In genomic region chr2:52976132-52976949, GRCh38 we compare ENCODE assay signal across 8 cellular contexts.
A peak's percentile ranks its signal among the peaks of the same experiment; 100 is the strongest.
DNase-seq lines count a peak whose midpoint lies in the region; ATAC-seq and TF ChIP-seq lines count a peak whose summit lies in the region.

No MANE protein-coding gene starts in this region.

- WGBS in liver, result 50% methylated on average over 2 of the region's 2 CpGs

- ATAC-seq in HG03378 (IDR thresholded peaks at IDR 0.05; ENCODE audit: unreplicated experiment) (peak; percentile 58), HG03469 (IDR thresholded peaks at IDR 0.05; ENCODE audit: unreplicated experiment) (no peak)
- no peak for ATAC-seq in stimulated activated memory B cell treated with anti-CD40 and anti-IgM and Interleukin-4, amounts not matched to agents 10 μg/mL and 1 μg/mL and 100 μg/mL, for 72 hours

- H3K4me1 ChIP-seq in liver (ENCODE audit: control insufficient read depth in 4 of 4, insufficient read depth in 4 of 4, low read length in 3 of 4), result no peaks in the 10 kb centered on the region

- no peaks in the 10 kb centered on the region for H3K36me3 ChIP-seq in liver (ENCODE audit: control insufficient read depth in 4 of 4, insufficient read depth in 3 of 4, low read depth in 1 of 4, low read length in 3 of 4)

- TF ChIP-seq CTCF in GM12865 (IDR thresholded peaks at IDR 0.05; ENCODE audit: insufficient read depth, low read depth, low read length, missing control alignments) (peak; percentile 33), WI38 (IDR thresholded peaks at IDR 0.05; ENCODE audit: low read depth, low read length) (peak; percentile 21; the same call in 1 of the 2 replicates), liver (IDR thresholded peaks at IDR 0.05; ENCODE audit: low read depth, low read length, missing input control) (peak; percentile 40)

- no peak overlapping the region for H3K4me3 Mint-ChIP-seq in stimulated activated memory B cell treated with anti-CD40 and anti-IgM and Interleukin-4, amounts not matched to agents 10 μg/mL and 1 μg/mL and 100 μg/mL, for 72 hours

- H3K27ac ChIP-seq in liver (ENCODE audit: low read depth in 1 of 2, low read length in 2 of 2), result no peak overlapping the region

- H3K4me3 ChIP-seq in GM12865 (ENCODE audit: low read depth, low read length) (no peak overlapping the region), WI38 (ENCODE audit: low read depth, low read length) (no peak overlapping the region), liver (ENCODE audit: low read depth in 1 of 3, low read length in 3 of 3) (no peak overlapping the region)

- no peaks in the 10 kb centered on the region for H3K9me3 Mint-ChIP-seq in stimulated activated memory B cell treated with anti-CD40 and anti-IgM and Interleukin-4, amounts not matched to agents 10 μg/mL and 1 μg/mL and 100 μg/mL, for 72 hours

- H3K27me3 ChIP-seq in liver (ENCODE audit: control insufficient read depth in 4 of 4, insufficient read depth in 4 of 4, low read length in 3 of 4), result no peaks in the 10 kb centered on the region

- peak; percentile 74 to 77 for TF ChIP-seq RAD21 in liver (IDR thresholded peaks at IDR 0.05)

- H3K4me1 Mint-ChIP-seq in stimulated activated memory B cell treated with anti-CD40 and anti-IgM and Interleukin-4, amounts not matched to agents 10 μg/mL and 1 μg/mL and 100 μg/mL, for 72 hours, result no peaks in the 10 kb centered on the region

- peak; percentile 20 for DNase-seq in GM12865 (ENCODE audit: low read depth)
- DNase-seq in mesenteric fat pad (ENCODE audit: low spot score), result no peak
- DNase-seq in stimulated activated naive CD4-positive, alpha-beta T cell (lab: John Stamatoyannopoulos, UW), result no peak

- no peak overlapping the region for H3K9ac ChIP-seq in liver (ENCODE audit: low read depth in 1 of 2, low read length in 2 of 2)

- H3K27ac Mint-ChIP-seq in stimulated activated memory B cell treated with anti-CD40 and anti-IgM and Interleukin-4, amounts not matched to agents 10 μg/mL and 1 μg/mL and 100 μg/mL, for 72 hours, result no peak overlapping the region

- H3K9me3 ChIP-seq in liver (ENCODE audit: control insufficient read depth in 4 of 4, low read length in 3 of 4), result no peaks in the 10 kb centered on the region

- H3K36me3 Mint-ChIP-seq in stimulated activated memory B cell treated with anti-CD40 and anti-IgM and Interleukin-4, amounts not matched to agents 10 μg/mL and 1 μg/mL and 100 μg/mL, for 72 hours, result no peaks in the 10 kb centered on the region

- H3K27me3 Mint-ChIP-seq in stimulated activated memory B cell treated with anti-CD40 and anti-IgM and Interleukin-4, amounts not matched to agents 10 μg/mL and 1 μg/mL and 100 μg/mL, for 72 hours, result no peaks in the 10 kb centered on the region

TF ChIP-seq in liver, 16 proteins besides CTCF, POLR2A, EP300 and RAD21:
- TF ChIP-seq REST (IDR thresholded peaks at IDR 0.05) (no peak), GABPA (IDR thresholded peaks at IDR 0.05 in 1 of 2, conservative IDR thresholded peaks at IDR 0.05 in 1 of 2) (no peak), HNF4G (IDR thresholded peaks at IDR 0.05) (no peak), EGR1 (IDR thresholded peaks at IDR 0.05; ENCODE audit: low read depth in 2 of 2) (no peak), ATF3 (IDR thresholded peaks at IDR 0.05) (no peak), RXRA (IDR thresholded peaks at IDR 0.05) (no peak), YY1 (IDR thresholded peaks at IDR 0.05) (no peak), HNF4A (conservative IDR thresholded peaks at IDR 0.05) (no peak), MAX (IDR thresholded peaks at IDR 0.05) (no peak), TAF1 (conservative IDR thresholded peaks at IDR 0.05) (no peak), SP1 (IDR thresholded peaks at IDR 0.05) (no peak), JUND (IDR thresholded peaks at IDR 0.05) (no peak), ZBTB33 (IDR thresholded peaks at IDR 0.05) (no peak), NR2F2 (IDR thresholded peaks at IDR 0.05) (no peak), FOXA1 (IDR thresholded peaks at IDR 0.05) (no peak)
TF ChIP-seq in liver: peak in this region for 0.
